In the genomic region with DNA sequence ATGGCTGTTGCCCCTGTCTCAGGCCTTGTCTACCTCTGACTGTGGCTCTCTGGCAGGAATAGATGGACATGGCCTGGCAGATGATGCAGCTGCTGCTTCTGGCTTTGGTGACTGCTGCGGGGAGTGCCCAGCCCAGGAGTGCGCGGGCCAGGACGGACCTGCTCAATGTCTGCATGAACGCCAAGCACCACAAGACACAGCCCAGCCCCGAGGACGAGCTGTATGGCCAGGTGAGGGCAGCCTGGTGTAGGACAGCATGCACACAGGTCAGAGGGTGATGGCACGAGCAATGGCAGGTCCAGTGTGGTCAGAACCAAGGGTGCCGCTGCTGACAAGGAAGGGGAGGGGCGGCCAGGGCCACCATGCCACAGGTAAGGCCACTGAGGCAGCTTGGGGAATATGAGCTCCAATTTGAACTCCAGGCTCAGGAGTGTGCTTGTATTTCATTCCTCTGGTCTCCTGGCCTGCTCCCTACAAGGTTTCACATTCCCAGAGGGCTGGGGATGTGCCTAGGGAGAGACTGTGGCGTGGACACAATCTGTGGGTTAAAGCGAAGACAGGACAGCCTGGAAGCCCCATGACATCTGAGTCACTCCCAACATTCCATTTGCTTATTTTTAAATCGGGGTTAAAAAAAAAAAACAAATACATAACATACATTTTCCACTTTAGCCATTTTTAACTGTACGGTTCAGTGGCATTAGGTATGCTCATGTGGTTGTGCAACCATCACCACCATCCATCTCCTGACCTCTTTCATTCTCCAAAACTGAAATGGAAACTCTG, we compare ENCODE assay signal across 1 cellular context.
TF ChIP-seq lines count a peak whose summit lies in the region.

No MANE protein-coding gene starts in this region.

TF ChIP-seq in HepG2, 621 proteins besides CTCF, POLR2A, EP300 and RAD21:
- no peak for TF ChIP-seq DR1 (CRISPR knock-in tag; IDR thresholded peaks at IDR 0.05)
- no peak for TF ChIP-seq MTA1 (CRISPR knock-in tag; IDR thresholded peaks at IDR 0.05; ENCODE audit: borderline replicate concordance)
- no peak for TF ChIP-seq FOXA3 (CRISPR knock-in tag; IDR thresholded peaks at IDR 0.05)
